In genomic region chr7:30199271-30199670, GRCh38 we compare ENCODE assay signal across 9 cellular contexts.
"Had no signal": no experiment of that assay in that cellular context is flagged by ENCODE, and none has a peak within 500 bp of the region (broad histone marks: within the 10 kb centered on the region; RNA-seq: fewer than 3 reads in every experiment).

No MANE protein-coding gene starts in this region.

- H2AFZ ChIP-seq: GM23248 had no signal

- H3K4me3 ChIP-seq: GM23248, HAP-1, K562 had no signal

- ATAC-seq: HCT116, K562 had no signal

- H3K36me3 ChIP-seq: HAP-1 had no signal

- H3K27ac ChIP-seq: GM23248 had no signal

- DNase-seq: GM23248, GOT3, H7, HFFc6, IMR-90, KG1 had no signal

- H3K9ac ChIP-seq: GM23248 had no signal
